In genomic region chr3:39334205-39334604, GRCh38 we compare ENCODE assay signal across 31 cellular contexts. TPM values are rescaled to one million over a fixed set of nuclear protein-coding genes. Genes with fewer than 3 reads are reported as not detected.
"Had no signal": no experiment of that assay in that cellular context is flagged by ENCODE, and none has a peak within 500 bp of the region (broad histone marks: within the 10 kb centered on the region; RNA-seq: fewer than 3 reads in every experiment).

No MANE protein-coding gene starts in this region.

- ATAC-seq: stimulated activated effector memory CD8-positive, alpha-beta T cell treated with anti-CD3 and anti-CD28 coated beads, Interleukin-12 subunit alpha, Interleukin-12 subunit beta, amount 100 ng/mL, for 72 hours; stimulated activated memory B cell treated with anti-CD40 and anti-IgM and Interleukin-4, amounts not matched to agents 10 μg/mL and 1 μg/mL and 100 μg/mL, for 72 hours; stimulated activated naive B cell treated with anti-CD40 and anti-IgM and Interleukin-4, amounts not matched to agents 10 μg/mL and 1 μg/mL and 100 μg/mL, for 72 hours; stimulated activated naive CD8-positive, alpha-beta T cell treated with anti-CD3 and anti-CD28 coated beads, Interleukin-15, amount 100 ng/mL, for 72 hours; stimulated activated naive CD8-positive, alpha-beta T cell treated with anti-CD3 and anti-CD28 coated beads, Interleukin-15, Interleukin-2, amounts not matched to agents 100 U/mL and 50 U/mL, for 24 hours; upper lobe of right lung had no signal

- H3K9me3 ChIP-seq: stomach, suprapubic skin, testis, thoracic aorta, thyroid gland, tibial artery, tibial nerve, transverse colon, upper lobe of left lung, upper lobe of right lung, uterus, vagina had no signal

- H3K27me3 ChIP-seq: suprapubic skin, testis, thyroid gland, tibial artery, tibial nerve, transverse colon, upper lobe of left lung, upper lobe of right lung, uterus, vagina had no signal

- H3K4me1 Mint-ChIP-seq: stimulated activated memory B cell treated with anti-CD40 and anti-IgM and Interleukin-4, amounts not matched to agents 10 μg/mL and 1 μg/mL and 100 μg/mL, for 72 hours; stimulated activated naive B cell treated with anti-CD40 and anti-IgM and Interleukin-4, amounts not matched to agents 10 μg/mL and 1 μg/mL and 100 μg/mL, for 72 hours had no signal

- H3K4me1 ChIP-seq: stomach, suprapubic skin, testis, thyroid gland, tibial artery, tibial nerve, transverse colon, upper lobe of left lung, upper lobe of right lung, uterus, vagina had no signal

- H3K36me3 ChIP-seq: stomach, suprapubic skin, thoracic aorta, thyroid gland, tibial artery, tibial nerve, transverse colon, upper lobe of left lung, upper lobe of right lung, uterus, vagina had no signal

- H3K36me3 Mint-ChIP-seq: stimulated activated effector memory CD8-positive, alpha-beta T cell treated with anti-CD3 and anti-CD28 coated beads, Interleukin-12 subunit alpha, Interleukin-12 subunit beta, amount 100 ng/mL, for 72 hours; stimulated activated memory B cell treated with anti-CD40 and anti-IgM and Interleukin-4, amounts not matched to agents 10 μg/mL and 1 μg/mL and 100 μg/mL, for 72 hours; stimulated activated naive B cell treated with anti-CD40 and anti-IgM and Interleukin-4, amounts not matched to agents 10 μg/mL and 1 μg/mL and 100 μg/mL, for 72 hours; type B pancreatic cell had no signal

- H3K27me3 Mint-ChIP-seq: stimulated activated naive CD8-positive, alpha-beta T cell treated with anti-CD3 and anti-CD28 coated beads, Interleukin-15, amount 100 ng/mL, for 72 hours; stimulated activated naive CD8-positive, alpha-beta T cell treated with anti-CD3 and anti-CD28 coated beads, Interleukin-15, Interleukin-2, amounts not matched to agents 100 ng/mL and 50 ng/mL, for 24 hours; type B pancreatic cell had no signal

- H3K4me3 Mint-ChIP-seq: stimulated activated effector memory CD8-positive, alpha-beta T cell treated with anti-CD3 and anti-CD28 coated beads, Interleukin-12 subunit alpha, Interleukin-12 subunit beta, amount 100 ng/mL, for 72 hours; stimulated activated memory B cell treated with anti-CD40 and anti-IgM and Interleukin-4, amounts not matched to agents 10 μg/mL and 1 μg/mL and 100 μg/mL, for 72 hours; stimulated activated naive B cell treated with anti-CD40 and anti-IgM and Interleukin-4, amounts not matched to agents 10 μg/mL and 1 μg/mL and 100 μg/mL, for 72 hours; stimulated activated naive CD8-positive, alpha-beta T cell treated with anti-CD3 and anti-CD28 coated beads, Interleukin-15, amount 100 ng/mL, for 72 hours; stimulated activated naive CD8-positive, alpha-beta T cell treated with anti-CD3 and anti-CD28 coated beads, Interleukin-15, Interleukin-2, amounts not matched to agents 100 ng/mL and 50 ng/mL, for 24 hours; type B pancreatic cell had no signal

- H3K4me3 ChIP-seq: stomach, suprapubic skin, testis, thoracic aorta, thyroid gland, tibial artery, tibial nerve, transverse colon, upper lobe of left lung, upper lobe of right lung, uterus, vagina had no signal

- H3K27ac Mint-ChIP-seq: stimulated activated effector memory CD8-positive, alpha-beta T cell treated with anti-CD3 and anti-CD28 coated beads, Interleukin-12 subunit alpha, Interleukin-12 subunit beta, amount 100 ng/mL, for 72 hours; stimulated activated memory B cell treated with anti-CD40 and anti-IgM and Interleukin-4, amounts not matched to agents 10 μg/mL and 1 μg/mL and 100 μg/mL, for 72 hours; stimulated activated naive B cell treated with anti-CD40 and anti-IgM and Interleukin-4, amounts not matched to agents 10 μg/mL and 1 μg/mL and 100 μg/mL, for 72 hours; stimulated activated naive CD8-positive, alpha-beta T cell treated with anti-CD3 and anti-CD28 coated beads, Interleukin-15, amount 100 ng/mL, for 72 hours; stimulated activated naive CD8-positive, alpha-beta T cell treated with anti-CD3 and anti-CD28 coated beads, Interleukin-15, Interleukin-2, amounts not matched to agents 100 ng/mL and 50 ng/mL, for 24 hours; type B pancreatic cell had no signal

- H3K9me3 Mint-ChIP-seq: stimulated activated effector memory CD8-positive, alpha-beta T cell treated with anti-CD3 and anti-CD28 coated beads, Interleukin-12 subunit alpha, Interleukin-12 subunit beta, amount 100 ng/mL, for 72 hours; stimulated activated memory B cell treated with anti-CD40 and anti-IgM and Interleukin-4, amounts not matched to agents 10 μg/mL and 1 μg/mL and 100 μg/mL, for 72 hours; stimulated activated naive B cell treated with anti-CD40 and anti-IgM and Interleukin-4, amounts not matched to agents 10 μg/mL and 1 μg/mL and 100 μg/mL, for 72 hours; stimulated activated naive CD8-positive, alpha-beta T cell treated with anti-CD3 and anti-CD28 coated beads, Interleukin-15, amount 100 ng/mL, for 72 hours; stimulated activated naive CD8-positive, alpha-beta T cell treated with anti-CD3 and anti-CD28 coated beads, Interleukin-15, Interleukin-2, amounts not matched to agents 100 ng/mL and 50 ng/mL, for 24 hours; type B pancreatic cell had no signal

- DNase-seq: stimulated activated CD4-positive, alpha-beta T cell treated with anti-CD3 and anti-CD28 coated beads, Interleukin-2, amount 100 ng/mL, for 48 hours; stimulated activated CD4-positive, alpha-beta T cell treated with anti-CD3 and anti-CD28 coated beads, Interleukin-4, amount 100 ng/mL, for 1 hour; stimulated activated CD4-positive, alpha-beta T cell treated with anti-CD3 and anti-CD28 coated beads, Interleukin-4, amount 100 ng/mL, for 24 hours; stimulated activated CD4-positive, alpha-beta T cell treated with anti-CD3 and anti-CD28 coated beads, Interleukin-4, amount 100 ng/mL, for 4 hours; stimulated activated CD8-positive, alpha-beta memory T cell treated with anti-CD3 and anti-CD28 coated beads, Interleukin-4, amount 100 ng/mL, for 48 hours; stimulated activated naive B cell treated with anti-CD40 and anti-IgM and Interleukin-4, amounts not matched to agents 10 μg/mL and 1 μg/mL and 100 μg/mL, for 72 hours; stimulated activated naive CD4-positive, alpha-beta T cell; stimulated activated naive CD4-positive, alpha-beta T cell treated with Interleukin-2 at 50 U/mL for 16 hours; stimulated activated naive CD8-positive, alpha-beta T cell treated with anti-CD3 and anti-CD28 coated beads, Interleukin-15, amount 100 ng/mL, for 72 hours; stimulated activated naive CD8-positive, alpha-beta T cell treated with anti-CD3 and anti-CD28 coated beads, Interleukin-15, Interleukin-2, amounts not matched to agents 100 U/mL and 50 U/mL, for 24 hours; stomach; substantia nigra; testis; thyroid gland; tibial artery; transverse colon; upper lobe of left lung; upper lobe of right lung; uterus had no signal

- H3K27ac ChIP-seq: stomach, suprapubic skin, testis, thoracic aorta, thyroid gland, tibial artery, tibial nerve, transverse colon, upper lobe of left lung, upper lobe of right lung, uterus, vagina had no signal

RNA-seq across cellular contexts. Expression of gene CCR8, which starts 4.7 kb away (rescaled TPM):
- total RNA-seq: stomach, subcutaneous adipose tissue, suprapubic skin, temporal lobe, testis, thoracic aorta, thyroid gland, tibial nerve, transverse colon, upper lobe of left lung, upper lobe of right lung, ureter, urinary bladder, uterus, vagina had no signal
- polyA plus RNA-seq: stomach, urinary bladder had no signal

RNA-seq across cellular contexts. Expression of gene CX3CR1, which starts 54.4 kb away (rescaled TPM):
- total RNA-seq: vagina had no signal
